Comparison of ENCODE assay signal across 25 cellular contexts in the genomic region with DNA sequence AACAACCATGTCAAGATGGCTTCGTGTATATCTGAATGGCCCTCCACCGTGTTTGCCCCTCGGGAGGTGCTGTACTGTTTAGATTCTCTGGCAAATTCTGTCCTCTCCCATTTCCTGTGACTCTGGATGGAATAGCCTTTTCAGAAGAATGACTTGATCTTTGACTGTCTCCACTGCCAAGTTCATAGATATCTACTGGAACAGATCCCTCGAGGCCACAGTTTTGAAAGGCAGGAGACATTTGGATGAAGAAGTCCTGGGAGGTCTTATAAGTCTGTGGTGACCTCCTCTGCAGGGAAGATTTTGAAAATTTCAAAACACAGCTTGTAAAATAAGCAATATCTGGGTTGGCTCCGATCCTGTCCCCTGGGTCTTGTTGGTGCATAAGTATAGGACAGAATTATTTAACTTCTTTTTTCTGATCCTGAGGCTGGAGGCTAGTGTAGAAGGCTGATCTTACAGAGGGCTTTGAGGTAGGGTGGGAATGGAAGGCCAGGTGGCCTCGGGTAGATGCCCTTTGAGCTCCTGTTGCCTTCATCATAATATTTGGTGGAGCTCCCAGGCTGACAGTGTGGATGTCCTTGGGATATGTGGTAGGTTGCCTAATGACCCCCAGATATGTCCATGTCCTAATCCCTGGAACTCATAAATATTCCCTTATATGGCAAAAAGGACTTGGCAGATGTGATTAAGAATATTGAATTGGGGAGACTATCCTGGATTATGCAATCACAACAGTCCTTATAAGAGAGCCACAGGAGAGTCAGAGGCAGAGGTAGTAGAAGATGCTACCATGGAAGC. TPM values are rescaled to one million over a fixed set of nuclear protein-coding genes. Genes with fewer than 3 reads are reported as not detected.
A peak's percentile ranks its signal among the peaks of the same experiment; 100 is the strongest.
DNase-seq lines count a peak whose midpoint lies in the region; ATAC-seq and TF ChIP-seq lines count a peak whose summit lies in the region.
"Had no signal": no experiment of that assay in that cellular context is flagged by ENCODE, and none has a peak within 500 bp of the region (broad histone marks: within the 10 kb centered on the region; RNA-seq: fewer than 3 reads in every experiment).

No MANE protein-coding gene starts in this region.

- DNase-seq in Peyer's patch (no peak), heart left ventricle (peak in 4 of 5 donors; percentile 51 to 80 (median 61)), NCI-H1417 treated with DMSO at 0.1 percent for 48 hours (lab: John Stamatoyannopoulos, UW) (no peak)
- no peak for DNase-seq in activated naive CD4-positive, alpha-beta T cell treated with anti-CD3 and anti-CD28 coated beads, Interleukin-2, amount 50 U/mL, for 16 hours
- DNase-seq: activated CD8-positive, alpha-beta T cell treated with anti-CD3 and anti-CD28 coated beads for 36 hours; activated gamma-delta T cell; activated T-cell treated with anti-CD3 and anti-CD28 coated beads for 4 hours; COR-L47; DMS79 treated with DMSO at 0.1 percent for 48 hours; HFFc6; KG1; mesenchymal stem cell; naive thymus-derived CD4-positive, alpha-beta T cell; NCI-H526 treated with DMSO at 0.1 percent for 48 hours; stimulated activated CD4-positive, alpha-beta T cell treated with anti-CD3 and anti-CD28 coated beads, Interleukin-15, amount 100 ng/mL, for 24 hours; stimulated activated naive CD8-positive, alpha-beta T cell treated with anti-CD3 and anti-CD28 coated beads, Interleukin-15, Interleukin-2, amounts not matched to agents 100 U/mL and 50 U/mL, for 24 hours; T-helper 1 cell; upper lobe of left lung had no signal

- H3K9ac ChIP-seq in muscle layer of colon (ENCODE audit: low read length) (peak overlapping the region; percentile 2), subcutaneous abdominal adipose tissue (ENCODE audit: low read length in 5 of 5) (no peak overlapping the region)

- intact Hi-C loops in heart left ventricle (cut with DNase I): loop anchor here in 6 of 10 donors (2.0 to 10.0 kb wide), 6 partner anchors 38 to 376 kb away; no protein-coding TSS in a partner anchor

- TF ChIP-seq POLR2A in Peyer's patch (IDR thresholded peaks at IDR 0.05) (no peak), heart left ventricle (IDR thresholded peaks at IDR 0.05) (no peak)

- no peak for TF ChIP-seq CTCF in Peyer's patch (IDR thresholded peaks at IDR 0.05)
- no peak for TF ChIP-seq CTCF in heart left ventricle (IDR thresholded peaks at IDR 0.05)

- H3K27ac ChIP-seq in Peyer's patch (peak overlapping the region in 3 of 4 donors; percentile 5 to 12 (median 8)), heart left ventricle (peak overlapping the region in 11 of 12 donors; percentile 17 to 90 (median 63)), muscle layer of colon (ENCODE audit: low read depth, low read length) (peak overlapping the region; percentile 41), subcutaneous abdominal adipose tissue (ENCODE audit: low read depth, low read length) (peak overlapping the region; percentile 24)
- H3K27ac ChIP-seq: A549, upper lobe of left lung had no signal

- H3K4me3 ChIP-seq in Peyer's patch (no peak overlapping the region), heart left ventricle (no peak overlapping the region), muscle layer of colon (ENCODE audit: low read depth in 1 of 2, low read length in 2 of 2) (no peak overlapping the region), subcutaneous abdominal adipose tissue (ENCODE audit: low read depth in 1 of 5, low read length in 5 of 5) (no peak overlapping the region)
- H3K4me3 ChIP-seq: A549, GM23338, upper lobe of left lung had no signal

- H3K9me3 ChIP-seq in Peyer's patch: no peaks in the 10 kb centered on the region
- peaks cover 0 to 3% (median 0%) of the 10 kb centered on the region in 12 donors for H3K9me3 ChIP-seq in heart left ventricle
- H3K9me3 ChIP-seq in muscle layer of colon (ENCODE audit: low read length): no peaks in the 10 kb centered on the region
- H3K9me3 ChIP-seq in subcutaneous abdominal adipose tissue (ENCODE audit: control insufficient read depth in 5 of 5, low read length in 5 of 5): no peaks in the 10 kb centered on the region
- H3K9me3 ChIP-seq: A549, upper lobe of left lung had no signal

- no peaks in the 10 kb centered on the region for H3K4me1 ChIP-seq in Peyer's patch
- peaks cover 0 to 52% (median 14%) of the 10 kb centered on the region in 12 donors for H3K4me1 ChIP-seq in heart left ventricle
- peaks cover 40% of the 10 kb centered on the region for H3K4me1 ChIP-seq in muscle layer of colon (ENCODE audit: insufficient read depth, low read length)
- H3K4me1 ChIP-seq in subcutaneous abdominal adipose tissue (ENCODE audit: control insufficient read depth in 5 of 5, insufficient read depth in 5 of 5, low read length in 5 of 5): peaks cover 2 to 38% (median 27%) of the 10 kb centered on the region in 5 donors

- no peaks in the 10 kb centered on the region for H3K27me3 ChIP-seq in Peyer's patch
- H3K27me3 ChIP-seq in heart left ventricle: peaks cover 0 to 9% (median 0%) of the 10 kb centered on the region in 9 donors
- no peaks in the 10 kb centered on the region for H3K27me3 ChIP-seq in muscle layer of colon (ENCODE audit: control insufficient read depth in 1 of 2, insufficient read depth in 2 of 2, low read length in 2 of 2)
- H3K27me3 ChIP-seq in subcutaneous abdominal adipose tissue (ENCODE audit: control insufficient read depth in 5 of 5, insufficient read depth in 4 of 5, low read length in 5 of 5): peaks cover 0 to 14% (median 0%) of the 10 kb centered on the region in 5 donors

- 42 to 53% (median 46%) methylated on average over 6 of the region's 6 CpGs for WGBS in heart left ventricle, 4 donors

- ATAC-seq in heart left ventricle (peak; percentile 53 to 71 (median 60)), GM21723 (IDR thresholded peaks at IDR 0.05; ENCODE audit: unreplicated experiment) (no peak), HG03378 (IDR thresholded peaks at IDR 0.05; ENCODE audit: unreplicated experiment) (no peak)
- ATAC-seq: A549; activated CD4-positive, CD25-positive, alpha-beta regulatory T cell treated with anti-CD3 and anti-CD28 coated beads, Interleukin-2, amount 50 U/mL, for 24 hours; activated CD8-positive, alpha-beta T cell treated with anti-CD3 and anti-CD28 coated beads for 36 hours; GM23338; naive thymus-derived CD4-positive, alpha-beta T cell; stimulated activated naive CD8-positive, alpha-beta T cell treated with anti-CD3 and anti-CD28 coated beads, Interleukin-15, Interleukin-2, amounts not matched to agents 100 U/mL and 50 U/mL, for 24 hours had no signal

- H3K36me3 ChIP-seq in Peyer's patch (no peaks in the 10 kb centered on the region), heart left ventricle (peaks cover 0 to 15% (median 0%) of the 10 kb centered on the region in 9 donors), muscle layer of colon (ENCODE audit: insufficient read depth, low read length) (peaks cover 24% of the 10 kb centered on the region), subcutaneous abdominal adipose tissue (ENCODE audit: control insufficient read depth in 5 of 5, insufficient read depth in 5 of 5, low read length in 5 of 5) (peaks cover 0 to 2% (median 0%) of the 10 kb centered on the region in 5 donors)
- H3K36me3 ChIP-seq: upper lobe of left lung had no signal

RNA-seq across cellular contexts. Expression of gene ADAMTSL3, which starts 5.3 kb away (rescaled TPM):
- 1 to 10 TPM in 3 of 4 donors, under 1 TPM in 1; 0.94 to 9.1 (median 2.8) TPM for total RNA-seq in Peyer's patch
- total RNA-seq in heart left ventricle: 10 to 100 TPM in 3 of 9 donors, 1 to 10 TPM in 6; 6.6 to 13.2 (median 7.7) TPM
- polyA plus RNA-seq in heart left ventricle: 1 to 10 TPM; 1.3 to 2.6 TPM
- total RNA-seq: activated CD8-positive, alpha-beta T cell treated with anti-CD3 and anti-CD28 coated beads for 36 hours; HFFc6; naive thymus-derived CD4-positive, alpha-beta T cell had no signal
- polyA plus RNA-seq: naive thymus-derived CD4-positive, alpha-beta T cell had no signal

Comparison
In these comparisons a context has a peak if more than half of its experiments do, and no peak if none do; other contexts are left out.
1. DNase-seq: peak in heart left ventricle (4 of 5); none in Peyer's patch (0 of 3), activated naive CD4-positive, alpha-beta T cell treated with anti-CD3 and anti-CD28 coated beads, Interleukin-2, amount 50 U/mL, for 16 hours (single experiment) and NCI-H1417 treated with DMSO at 0.1 percent for 48 hours (single experiment).
2. H3K27ac ChIP-seq: peak in every context shown above with its lines; median percentile 63 in heart left ventricle; 41 in muscle layer of colon; 24 in subcutaneous abdominal adipose tissue; 8 in Peyer's patch.
3. ATAC-seq: peak in heart left ventricle (4 of 4); none in GM21723 (single experiment) and HG03378 (single experiment).